8 cellular contexts compared by ENCODE assay signal in the genomic region with DNA sequence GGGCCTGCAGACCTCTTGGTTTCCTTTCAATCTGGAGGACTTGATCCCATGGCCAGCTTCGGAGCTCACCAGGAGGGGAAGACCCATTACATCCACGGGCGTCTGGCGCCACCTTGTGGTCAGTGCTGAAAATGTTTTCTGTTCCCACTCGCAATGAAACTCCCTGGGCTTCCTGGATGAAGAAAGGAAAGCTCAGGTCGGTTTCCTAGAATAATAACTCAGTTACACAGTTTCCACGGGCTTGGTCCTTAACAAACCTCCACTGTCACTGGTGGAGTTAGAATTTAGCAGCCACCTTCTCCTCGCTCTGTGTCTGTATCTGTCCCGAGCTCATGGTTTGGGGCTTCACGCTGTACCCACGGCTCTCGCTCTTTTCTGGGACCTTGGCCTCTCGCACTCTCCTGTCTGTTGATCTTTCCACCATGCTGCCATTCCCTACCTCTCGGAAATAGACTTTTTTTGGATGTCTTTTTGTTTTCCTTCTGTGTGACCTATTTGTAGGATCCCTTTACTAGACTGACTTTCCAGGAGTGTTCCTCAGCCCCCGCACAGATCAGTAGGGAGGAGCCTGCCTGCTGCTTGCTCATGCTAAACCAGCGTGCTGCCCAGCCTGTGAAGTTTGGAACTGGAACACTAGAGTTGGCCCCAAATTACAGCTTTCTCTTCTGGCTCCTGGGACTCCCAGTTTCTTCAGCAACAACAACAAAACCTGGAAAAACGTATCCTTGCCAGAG. TPM values are rescaled to one million over a fixed set of nuclear protein-coding genes. Genes with fewer than 3 reads are reported as not detected.
DNase-seq lines count a peak whose midpoint lies in the region; ATAC-seq and FAIRE-seq lines count a peak whose summit lies in the region.

No MANE protein-coding gene starts in this region.

- H3K9ac ChIP-seq in HUES6 (ENCODE audit: low read length): no peak overlapping the region

- intact Hi-C loops in CD4-positive, alpha-beta memory T cell (cut with micrococcal nuclease): loop anchor here (1.0 to 5.0 kb wide), 9 partner anchors 92 to 939 kb away; partner anchors contain the start of genes NCK1 and PCCB

- peak overlapping the region; percentile 65 to 89 (median 78) for H3K4me3 Mint-ChIP-seq in CD4-positive, alpha-beta memory T cell

- H3K9me3 Mint-ChIP-seq in CD4-positive, alpha-beta memory T cell: no peaks in the 10 kb centered on the region

- H3K27me3 ChIP-seq in CD4-positive, alpha-beta memory T cell (ENCODE audit: insufficient read depth, low read length): no peaks in the 10 kb centered on the region
- no peaks in the 10 kb centered on the region for H3K27me3 ChIP-seq in HUES6 (ENCODE audit: control insufficient read depth, insufficient read depth, low read length)

- H3K9me3 ChIP-seq in CD4-positive, alpha-beta memory T cell (ENCODE audit: control insufficient read depth in 1 of 2, low read length in 2 of 2): no peaks in the 10 kb centered on the region
- H3K9me3 ChIP-seq in HUES6 (ENCODE audit: control insufficient read depth, insufficient read depth, low read depth, low read length): no peaks in the 10 kb centered on the region

- POLR2A ChIA-PET in CD4-positive, alpha-beta memory T cell (lab: Charles Lee; ENCODE audit: partially characterized antibody): interaction anchor here (1.1 to 3.8 kb wide), 3 partner anchors 152 to 622 kb away, joined by 5 to 46 read pairs (median 11); partner anchors contain the start of genes NCK1 and STAG1

- no peak overlapping the region for H3K27ac ChIP-seq in CD4-positive, alpha-beta memory T cell (ENCODE audit: low read depth, low read length)
- H3K27ac ChIP-seq in HUES6 (ENCODE audit: low read depth, low read length): no peak overlapping the region

- CTCF ChIA-PET in CD4-positive, alpha-beta memory T cell (lab: Charles Lee; ENCODE audit: partially characterized antibody): interaction anchor here (0.6 to 7.0 kb wide), 75 partner anchors 8 to 945 kb away, joined by 3 to 206 read pairs (median 4); partner anchors contain the start of genes NCK1 and STAG1

- peak; percentile 79 for ATAC-seq in GM21367 (IDR thresholded peaks at IDR 0.05; ENCODE audit: unreplicated experiment)

- DNase-seq in CD4-positive, alpha-beta memory T cell: peak; percentile 73 to 81 (median 75)
- DNase-seq in NOMO-1 treated with dmso at 0.1 percent for 144 hours (lab: John Stamatoyannopoulos, UW; ENCODE audit: unreplicated experiment): peak; percentile 78
- peak; percentile 64 for DNase-seq in activated CD8-positive, alpha-beta memory T cell treated with anti-CD3 and anti-CD28 coated beads, Interleukin-2, amount 50 U/mL, for 1 hour (ENCODE audit: extremely low read depth)
- peak; percentile 94 for DNase-seq in midbrain (lab: John Stamatoyannopoulos, UW)
- DNase-seq in stimulated activated CD8-positive, alpha-beta memory T cell treated with anti-CD3 and anti-CD28 coated beads, Interleukin-15, amount 100 ng/mL, for 4 hours (ENCODE audit: low read depth in 2 of 2): peak; percentile 51 to 69

- H3K36me3 ChIP-seq in CD4-positive, alpha-beta memory T cell (ENCODE audit: insufficient read depth, low read length): no peaks in the 10 kb centered on the region
- no peaks in the 10 kb centered on the region for H3K36me3 ChIP-seq in HUES6 (ENCODE audit: control insufficient read depth, insufficient read depth, low read length)

- H3K4me3 ChIP-seq in CD4-positive, alpha-beta memory T cell (ENCODE audit: low read length in 2 of 2): peak overlapping the region in 1 of 2 donors; percentile 3
- peak overlapping the region; percentile 48 for H3K4me3 ChIP-seq in HUES6 (ENCODE audit: low read depth, low read length)

- H3K27ac Mint-ChIP-seq in CD4-positive, alpha-beta memory T cell: peak overlapping the region in 4 of 7 donors; percentile 23 to 77 (median 38)

- peak; percentile 71 for FAIRE-seq in endometrium (lab: Jason Lieb, UNC)

- peaks cover 5 to 12% (median 7%) of the 10 kb centered on the region in 4 donors for H3K4me1 Mint-ChIP-seq in CD4-positive, alpha-beta memory T cell

- H3K4me1 ChIP-seq in CD4-positive, alpha-beta memory T cell (ENCODE audit: insufficient read depth, low read length): no peaks in the 10 kb centered on the region
- peaks cover 7% of the 10 kb centered on the region; the same call in 1 of the 2 replicates for H3K4me1 ChIP-seq in HUES6 (ENCODE audit: control insufficient read depth, insufficient read depth, low read length)

- H3K27me3 Mint-ChIP-seq in CD4-positive, alpha-beta memory T cell: no peaks in the 10 kb centered on the region

- H3K36me3 Mint-ChIP-seq in CD4-positive, alpha-beta memory T cell: no peaks in the 10 kb centered on the region

RNA-seq across cellular contexts. Expression of gene IL20RB, which starts 56.3 kb away (rescaled TPM):
- 1 to 10 TPM; 1.5 to 2.7 TPM for total RNA-seq in CD4-positive, alpha-beta memory T cell
- 1 to 10 TPM in 1 of 2 donors, not detected in 1; 1.4 TPM for polyA plus RNA-seq in CD4-positive, alpha-beta memory T cell
